ENCODE assay signal across 11 cellular contexts in genomic region chr11:73257342-73258103, GRCh38. TPM values are rescaled to one million over a fixed set of nuclear protein-coding genes. Genes with fewer than 3 reads are reported as not detected.
DNase-seq lines count a peak whose midpoint lies in the region; ATAC-seq and TF ChIP-seq lines count a peak whose summit lies in the region.
"Had no signal": no experiment of that assay in that cellular context is flagged by ENCODE, and none has a peak within 500 bp of the region (broad histone marks: within the 10 kb centered on the region; RNA-seq: fewer than 3 reads in every experiment).

No MANE protein-coding gene starts in this region.

- ATAC-seq in HCT116 (peak; percentile 56; the same call in 1 of the 2 replicates), HG03095 (IDR thresholded peaks at IDR 0.05; ENCODE audit: unreplicated experiment) (no peak), HG03439 (IDR thresholded peaks at IDR 0.05; ENCODE audit: unreplicated experiment) (no peak)

- TF ChIP-seq RAD21 in HCT116 (IDR thresholded peaks at IDR 0.05; ENCODE audit: low read depth): no peak

- DNase-seq in HCT116 (ENCODE audit: low read depth, low spot score): peak; percentile 27
- DNase-seq in astrocyte of the hippocampus (ENCODE audit: low read depth, low spot score): peak; percentile 97
- peak; percentile 89 for DNase-seq in hepatic stellate cell (ENCODE audit: low spot score)
- DNase-seq in SK-N-DZ (ENCODE audit: low spot score): no peak
- DNase-seq in NCI-H1092 treated with DMSO at 0.1 percent for 48 hours (lab: John Stamatoyannopoulos, UW): no peak
- DNase-seq: stimulated activated CD4-positive, alpha-beta T cell treated with anti-CD3 and anti-CD28 coated beads, Interleukin-15, amount 100 ng/mL, for 24 hours; T-helper 2 cell had no signal

- POLR2A ChIA-PET in HCT116 (lab: Charles Lee): no interaction called here

- no peaks in the 10 kb centered on the region for H3K9me2 ChIP-seq in HCT116 (ENCODE audit: insufficient read depth)

- H2AFZ ChIP-seq in HCT116 (ENCODE audit: low read depth, low read length, poor library complexity, severe bottlenecking): peak overlapping the region; percentile 54

- no TSS peak for BruUV-seq in HCT116 (replicated peaks; lab: Mats Ljungman, UMichigan)

- no peaks in the 10 kb centered on the region for H3K79me2 ChIP-seq in HCT116 (ENCODE audit: insufficient read depth, low read length)

- H3K9me3 ChIP-seq in HCT116 (ENCODE audit: control insufficient read depth in 1 of 2, insufficient read depth in 1 of 2, low read depth in 1 of 2, low read length in 2 of 2) (no peaks in the 10 kb centered on the region), skeletal muscle tissue (ENCODE audit: control insufficient read depth in 3 of 3, low read length in 3 of 3) (no peaks in the 10 kb centered on the region)

- RAD21 ChIA-PET in HCT116 (lab: Charles Lee; ENCODE audit: low non-redundant PET in 1 of 2, low total read pairs in 2 of 2, uncharacterized antibody in 2 of 2, unreplicated experiment in 2 of 2): no interaction called here

- H3K27ac ChIP-seq in HCT116 (ENCODE audit: low read depth, low read length) (peak overlapping the region; percentile 55), skeletal muscle tissue (ENCODE audit: low read depth, low read length) (peak overlapping the region; percentile 64)

- CTCF ChIA-PET in HCT116 (lab: Charles Lee): interaction anchor here (1.2 kb wide), 1 partner anchor 21 kb away, joined by 4 read pairs; no protein-coding TSS in a partner anchor

- intact Hi-C loops in HCT116 (cut with micrococcal nuclease): no loop called here

- no peaks in the 10 kb centered on the region for H4K20me1 ChIP-seq in HCT116 (ENCODE audit: insufficient read depth)

- no peaks in the 10 kb centered on the region for H3K36me3 ChIP-seq in HCT116 (ENCODE audit: control insufficient read depth in 1 of 2, insufficient read depth in 2 of 2, low read length in 2 of 2)
- no peaks in the 10 kb centered on the region for H3K36me3 ChIP-seq in skeletal muscle tissue (ENCODE audit: control insufficient read depth in 3 of 3, insufficient read depth in 3 of 3, low read length in 3 of 3)

- H3K4me1 ChIP-seq in HCT116 (ENCODE audit: control insufficient read depth in 1 of 2, insufficient read depth in 2 of 2, low read length in 2 of 2): peaks cover 9 to 19% of the 10 kb centered on the region in 2 experiments
- peaks cover 12 to 14% (median 12%) of the 10 kb centered on the region in 3 donors for H3K4me1 ChIP-seq in skeletal muscle tissue (ENCODE audit: control insufficient read depth in 3 of 3, insufficient read depth in 3 of 3, low read length in 3 of 3)

- no peak overlapping the region; a peak in 1 of 4 replicates for H3K4me3 ChIP-seq in HCT116 (replicated peaks in 1 of 2; ENCODE audit: low read depth in 1 of 2, low read length in 2 of 2)
- no peak overlapping the region for H3K4me3 ChIP-seq in skeletal muscle tissue (ENCODE audit: low read length in 3 of 3)
- H3K4me3 ChIP-seq: dorsolateral prefrontal cortex had no signal

- no peaks in the 10 kb centered on the region for H3K27me3 ChIP-seq in HCT116 (ENCODE audit: insufficient read depth, low read length)
- no peaks in the 10 kb centered on the region for H3K27me3 ChIP-seq in skeletal muscle tissue (ENCODE audit: control insufficient read depth in 3 of 3, insufficient read depth in 3 of 3, low read length in 3 of 3)
- H3K27me3 ChIP-seq: dorsolateral prefrontal cortex had no signal

- TF ChIP-seq POLR2A in HCT116 (IDR thresholded peaks at IDR 0.05; ENCODE audit: borderline replicate concordance, extremely low read depth, insufficient read depth, insufficient read length): no peak

- peak overlapping the region; percentile 57 for H3K4me2 ChIP-seq in HCT116 (ENCODE audit: low read length)

- TF ChIP-seq CTCF in HCT116 (IDR thresholded peaks at IDR 0.05 in 2 of 3, conservative IDR thresholded peaks at IDR 0.05 in 1 of 3; ENCODE audit: borderline replicate concordance in 1 of 3, insufficient read depth in 1 of 3, low read depth in 2 of 3, low read length in 2 of 3): no peak

- H3K9ac ChIP-seq in HCT116 (ENCODE audit: low read length) (peak overlapping the region; percentile 36; the same call in 1 of the 2 replicates), skeletal muscle tissue (ENCODE audit: low read depth in 1 of 3, low read length in 3 of 3) (peak overlapping the region in 1 of 3 donors; percentile 8)

TF ChIP-seq in HCT116, 20 proteins besides CTCF, POLR2A, EP300 and RAD21:
- TF ChIP-seq SRF (IDR thresholded peaks at IDR 0.05; ENCODE audit: low read depth): no peak
- no peak for TF ChIP-seq SP1 (IDR thresholded peaks at IDR 0.05; ENCODE audit: low read depth)
- TF ChIP-seq SIN3A (IDR thresholded peaks at IDR 0.05; ENCODE audit: low read depth): no peak
- no peak for TF ChIP-seq JUND (IDR thresholded peaks at IDR 0.05)
- TF ChIP-seq TCF7L2 (IDR thresholded peaks at IDR 0.05; ENCODE audit: borderline replicate concordance, extremely low read depth, insufficient read depth, insufficient read length): no peak
- TF ChIP-seq YY1 (IDR thresholded peaks at IDR 0.05; ENCODE audit: extremely low read depth, insufficient replicate concordance, low read depth, low read length): no peak
- TF ChIP-seq CBX3 (IDR thresholded peaks at IDR 0.05; ENCODE audit: low read depth): no peak

RNA-seq across cellular contexts. Expression of gene P2RY6, which starts 14.6 kb away (rescaled TPM):
- total RNA-seq in HCT116 (2021; ENCODE audit: unreplicated experiment) (0.15 TPM), skeletal muscle tissue (2.1 TPM)
- polyA plus RNA-seq in HCT116 (2012): 0.20 and 0.51 TPM in 2 replicates
- 0.16 and 2.5 TPM in 2 replicates for polyA plus RNA-seq in SK-N-DZ (2014; cell fraction: cytosol; rRNA removed)
- 0.25 TPM in 1 of 2 replicates, not detected in the other for polyA plus RNA-seq in SK-N-DZ (2014; cell fraction: nucleus; rRNA removed)

RNA-seq across cellular contexts. Expression of gene P2RY2, which starts 39.4 kb away (rescaled TPM):
- 2.9 TPM for total RNA-seq in HCT116 (2021; ENCODE audit: unreplicated experiment)
- polyA plus RNA-seq in HCT116 (2012): 4.0 and 4.4 TPM in 2 replicates
- total RNA-seq in skeletal muscle tissue: 1.0 TPM
- not detected in 2 replicates for polyA plus RNA-seq in SK-N-DZ (2014; cell fraction: cytosol; rRNA removed)
- not detected in 2 replicates for polyA plus RNA-seq in SK-N-DZ (2014; cell fraction: nucleus; rRNA removed)

RNA-seq across cellular contexts. Expression of gene ARHGEF17, which starts 50.6 kb away (rescaled TPM):
- total RNA-seq in HCT116 (2021; ENCODE audit: unreplicated experiment) (18.2 TPM), skeletal muscle tissue (19.3 TPM)
- polyA plus RNA-seq in HCT116 (2012): 17.6 and 21.1 TPM in 2 replicates
- 10.9 and 15.1 TPM in 2 replicates for polyA plus RNA-seq in SK-N-DZ (2014; cell fraction: cytosol; rRNA removed)
- 97.3 and 116 TPM in 2 replicates for polyA plus RNA-seq in SK-N-DZ (2014; cell fraction: nucleus; rRNA removed)

Comparison
In these comparisons a context has a peak if more than half of its experiments do, and no peak if none do; other contexts are left out.
1. DNase-seq: peak in HCT116 (single experiment), astrocyte of the hippocampus (single experiment) and hepatic stellate cell (single experiment); none in SK-N-DZ (single experiment) and NCI-H1092 treated with DMSO at 0.1 percent for 48 hours (single experiment).